10 cellular contexts compared by ENCODE assay signal in the genomic region with DNA sequence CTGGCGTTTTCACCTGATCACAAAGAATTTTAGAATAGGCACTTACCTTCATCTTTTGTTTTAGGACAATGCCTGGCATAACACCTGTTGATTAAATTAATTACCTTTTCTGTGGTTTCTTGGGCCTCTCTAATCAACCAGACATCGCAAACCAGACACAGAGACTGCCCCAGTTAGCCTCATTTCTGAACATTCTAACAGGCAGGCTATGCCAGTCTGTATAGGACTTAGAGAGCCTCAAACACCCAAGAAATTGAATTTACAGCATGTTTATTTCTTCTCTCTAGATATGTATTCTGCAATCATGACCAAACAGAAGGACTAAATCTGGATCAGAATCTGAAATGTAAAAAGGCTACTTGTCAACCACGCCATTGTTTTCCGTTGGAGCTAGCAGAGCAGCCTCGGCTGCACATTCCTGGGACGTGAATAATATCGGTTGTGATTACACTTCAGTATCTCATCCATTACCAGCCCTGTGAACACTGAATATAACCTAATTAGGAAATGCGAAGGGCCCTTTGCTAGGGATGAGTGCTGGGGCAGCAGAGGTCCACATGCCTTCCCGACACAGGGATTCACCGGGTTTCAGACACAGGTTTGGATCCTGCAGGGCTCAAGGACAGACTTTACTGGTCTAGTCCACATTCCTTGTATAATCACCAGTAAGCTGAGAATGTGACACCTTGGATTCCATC. TPM values are rescaled to one million over a fixed set of nuclear protein-coding genes. Genes with fewer than 3 reads are reported as not detected.
DNase-seq lines count a peak whose midpoint lies in the region; ATAC-seq, FAIRE-seq and TF ChIP-seq lines count a peak whose summit lies in the region.
"Had no signal": no experiment of that assay in that cellular context is flagged by ENCODE, and none has a peak within 500 bp of the region (broad histone marks: within the 10 kb centered on the region; RNA-seq: fewer than 3 reads in every experiment).

No MANE protein-coding gene starts in this region.

- BruUV-seq in MCF 10A (replicated peaks; lab: Mats Ljungman, UMichigan) (no TSS peak), OCI-LY7 (replicated peaks; lab: Mats Ljungman, UMichigan) (no TSS peak)

- no peaks in the 10 kb centered on the region for H3K9me2 ChIP-seq in OCI-LY7 (ENCODE audit: insufficient read depth, low read length)

- H3K4me2 ChIP-seq in keratinocyte (ENCODE audit: control insufficient read depth, extremely low read depth, insufficient read depth, low read depth, low read length): peak overlapping the region; percentile 51
- no peak overlapping the region for H3K4me2 ChIP-seq in OCI-LY7 (ENCODE audit: low read length)

- H3K4me3 ChIP-seq in keratinocyte (ENCODE audit: control insufficient read depth in 2 of 3, extremely low read depth in 1 of 3, insufficient read depth in 2 of 3, low read depth in 1 of 3, low read length in 3 of 3) (no peak overlapping the region), stomach (no peak overlapping the region), OCI-LY7 (ENCODE audit: low read depth, low read length, poor library complexity, severe bottlenecking) (no peak overlapping the region)
- H3K4me3 ChIP-seq: HAP-1 had no signal

- H3K27me3 Mint-ChIP-seq in MCF 10A (ENCODE audit: insufficient read depth, unreplicated experiment): no peaks in the 10 kb centered on the region

- H3K4me3 Mint-ChIP-seq in MCF 10A (ENCODE audit: unreplicated experiment): no peak overlapping the region

- H3K27ac ChIP-seq in keratinocyte (ENCODE audit: control insufficient read depth, insufficient read depth, low read length) (no peak overlapping the region), stomach (peak overlapping the region in 4 of 5 donors; percentile 15 to 62 (median 50)), OCI-LY7 (ENCODE audit: low read depth, low read length, poor library complexity, severe bottlenecking) (no peak overlapping the region)

- intact Hi-C loops in MCF 10A (cut with micrococcal nuclease) (no loop called here), stomach (cut with DNase I; ENCODE audit: low total_unique reads) (no loop called here), OCI-LY7 (cut with micrococcal nuclease; ENCODE audit: unreplicated experiment) (no loop called here)

- CTCF ChIA-PET in MCF 10A (lab: Yijun Ruan, JAX) (interaction anchor here (0.9 kb wide), 1 partner anchor 53 kb away, joined by 4 read pairs; no protein-coding TSS in a partner anchor), OCI-LY7 (lab: Charles Lee; ENCODE audit: unreplicated experiment) (no interaction called here)

- peak; percentile 35 for TF ChIP-seq EP300 in stomach (IDR thresholded peaks at IDR 0.05)

- no peaks in the 10 kb centered on the region for H3K9me1 ChIP-seq in keratinocyte (ENCODE audit: control insufficient read depth, extremely low read depth, insufficient read depth, low read length)

- peak; percentile 40 for DNase-seq in HT-29 (ENCODE audit: low spot score)
- DNase-seq in MCF 10A (ENCODE audit: unreplicated experiment): peak; percentile 64
- DNase-seq in keratinocyte (ENCODE audit: low read depth, low spot score): no peak
- no peak for DNase-seq in stomach
- DNase-seq in DMS53 (lab: John Stamatoyannopoulos, UW): no peak
- no peak for DNase-seq in nucleus accumbens (lab: John Stamatoyannopoulos, UW)
- no peak for DNase-seq in OCI-LY7 (ENCODE audit: low spot score)
- DNase-seq: activated effector memory CD4-positive, alpha-beta T cell treated with Interleukin-2 at 50 U/mL for 16 hours had no signal

- H3K27me3 ChIP-seq in keratinocyte (ENCODE audit: control insufficient read depth, extremely low read depth, insufficient read depth, low read length): no peaks in the 10 kb centered on the region
- no peaks in the 10 kb centered on the region for H3K27me3 ChIP-seq in stomach

- peak overlapping the region; percentile 86 for H3K27ac Mint-ChIP-seq in MCF 10A (ENCODE audit: low read depth, unreplicated experiment)

- H3K36me3 ChIP-seq in keratinocyte (ENCODE audit: control insufficient read depth in 2 of 2, extremely low read depth in 1 of 2, insufficient read depth in 2 of 2, low read length in 2 of 2): no peaks in the 10 kb centered on the region
- no peaks in the 10 kb centered on the region for H3K36me3 ChIP-seq in stomach
- H3K36me3 ChIP-seq in OCI-LY7 (ENCODE audit: insufficient read depth, low read length): no peaks in the 10 kb centered on the region
- H3K36me3 ChIP-seq: HAP-1 had no signal

- no peak for TF ChIP-seq POLR2A in stomach (IDR thresholded peaks at IDR 0.05)

- H2AFZ ChIP-seq in keratinocyte (ENCODE audit: control insufficient read depth, low read length) (peak overlapping the region; percentile 54), OCI-LY7 (ENCODE audit: low read length) (no peak overlapping the region)

- 36 to 40% (median 38%) methylated on average over 10 of the region's 10 CpGs for WGBS in stomach, 5 donors

- H4K20me1 ChIP-seq in keratinocyte (ENCODE audit: control insufficient read depth, extremely low read depth, insufficient read depth, low read length) (no peaks in the 10 kb centered on the region), OCI-LY7 (ENCODE audit: insufficient read depth, low read length) (no peaks in the 10 kb centered on the region)

- H3K4me1 Mint-ChIP-seq in MCF 10A (ENCODE audit: insufficient read depth, unreplicated experiment): peaks cover 24% of the 10 kb centered on the region

- no peaks in the 10 kb centered on the region for H3K9me3 ChIP-seq in keratinocyte (ENCODE audit: control insufficient read depth, low read depth, low read length)
- H3K9me3 ChIP-seq in stomach: no peaks in the 10 kb centered on the region
- no peaks in the 10 kb centered on the region for H3K9me3 ChIP-seq in OCI-LY7 (ENCODE audit: low read length)
- H3K9me3 ChIP-seq: HAP-1 had no signal

- H3K9me3 Mint-ChIP-seq in MCF 10A (ENCODE audit: unreplicated experiment): peaks cover 8% of the 10 kb centered on the region

- H3K4me1 ChIP-seq in keratinocyte (ENCODE audit: control insufficient read depth, extremely low read depth, insufficient read depth, low read length) (peaks cover 11% of the 10 kb centered on the region), stomach (peaks cover 0 to 19% (median 8%) of the 10 kb centered on the region in 4 donors), OCI-LY7 (ENCODE audit: insufficient read depth, low read length, poor library complexity, severe bottlenecking) (no peaks in the 10 kb centered on the region)

- ATAC-seq in HG03432 (IDR thresholded peaks at IDR 0.05; ENCODE audit: unreplicated experiment): no peak

- H3K9ac ChIP-seq in keratinocyte (ENCODE audit: control insufficient read depth, extremely low read depth, insufficient read depth, low read length): no peak overlapping the region

- dilution Hi-C loops in keratinocyte (cut with MboI; ENCODE audit: extremely low pct_ligation_motif_present, low sequenced_read_pairs): no loop called here

- FAIRE-seq in keratinocyte (lab: Jason Lieb, UNC): peak; percentile 96

- POLR2A ChIA-PET in MCF 10A (lab: Yijun Ruan, JAX) (interaction anchor here (0.7 to 1.6 kb wide), 4 partner anchors 17 to 98 kb away, joined by 3 to 6 read pairs (median 4); no protein-coding TSS in a partner anchor), OCI-LY7 (lab: Charles Lee) (interaction anchor here (0.7 kb wide), 1 partner anchor 52 kb away, joined by 3 read pairs; no protein-coding TSS in a partner anchor)

- no peaks in the 10 kb centered on the region for H3K36me3 Mint-ChIP-seq in MCF 10A (ENCODE audit: insufficient read depth, unreplicated experiment)

- H3K79me2 ChIP-seq in keratinocyte (ENCODE audit: control insufficient read depth, insufficient read depth, low read length) (no peaks in the 10 kb centered on the region), OCI-LY7 (ENCODE audit: insufficient read depth, low read depth, low read length) (no peaks in the 10 kb centered on the region)

- TF ChIP-seq CTCF in MCF 10A (IDR thresholded peaks at IDR 0.05; ENCODE audit: unreplicated experiment) (no peak), keratinocyte (optimal IDR thresholded peaks at IDR 0.05 in 1 of 3, IDR thresholded peaks at IDR 0.05 in 1 of 3, conservative IDR thresholded peaks at IDR 0.05 in 1 of 3; ENCODE audit: extremely low read depth in 1 of 3, insufficient read depth in 2 of 3, low read length in 3 of 3) (no peak), stomach (IDR thresholded peaks at IDR 0.05) (no peak), OCI-LY7 (conservative IDR thresholded peaks at IDR 0.05; ENCODE audit: low read length) (no peak)

RNA-seq across cellular contexts. Expression of a gene that starts 17.5 kb away (rescaled TPM):
- 6.6 and 13.6 TPM in 2 replicates for total RNA-seq in HT-29 (2014; rRNA removed; shearing (Covaris generic))
- total RNA-seq in MCF 10A (2022) (55.4 and 61.3 TPM in 2 replicates), stomach (10 to 100 TPM; 16.2 to 89.7 (median 26.3) TPM), OCI-LY7 (2022) (20.8 and 22.9 TPM in 2 replicates)
- polyA plus RNA-seq in keratinocyte (24.1 to 50.7 TPM (median 34.6 TPM) in 3 replicates), stomach (1 to 10 TPM; 6.7 to 8.9 (median 6.7) TPM)
- polyA plus RNA-seq in keratinocyte (2011; ENCODE audit: low read depth): 4.3 TPM
- polyA plus RNA-seq in keratinocyte (2011; cell fraction: cytosol; rRNA removed): 39.4 and 54.8 TPM in 2 replicates
- polyA plus RNA-seq in keratinocyte (2011; cell fraction: nucleus; rRNA removed): 45.1 and 47.2 TPM in 2 replicates
- 16.4 and 22.4 TPM in 2 replicates for polyA plus RNA-seq in keratinocyte (2012; ENCODE audit: low replicate concordance)
- polyA minus RNA-seq in keratinocyte: 32.5 to 52.2 TPM (median 33.1 TPM) in 3 replicates
- polyA minus RNA-seq in keratinocyte (2011; cell fraction: cytosol; rRNA and poly(A)+ RNA removed): 24.0 TPM
- 17.2 and 39.7 TPM in 2 replicates for polyA minus RNA-seq in keratinocyte (2011; cell fraction: nucleus; rRNA and poly(A)+ RNA removed)
- 5.7 and 7.2 TPM in 2 replicates for total RNA-seq in OCI-LY7 (2014; rRNA removed; shearing (Covaris generic))

Comparison
In these comparisons a context has a peak if more than half of its experiments do, and no peak if none do; other contexts are left out.
1. DNase-seq: peak in HT-29 (single experiment) and MCF 10A (single experiment); none in keratinocyte (single experiment), stomach (single experiment), DMS53 (single experiment), nucleus accumbens (0 of 56) and OCI-LY7 (single experiment).
2. H3K27ac ChIP-seq: peak in stomach (4 of 5); none in keratinocyte (single experiment) and OCI-LY7 (single experiment).